15 cellular contexts compared by ENCODE assay signal in the genomic region with DNA sequence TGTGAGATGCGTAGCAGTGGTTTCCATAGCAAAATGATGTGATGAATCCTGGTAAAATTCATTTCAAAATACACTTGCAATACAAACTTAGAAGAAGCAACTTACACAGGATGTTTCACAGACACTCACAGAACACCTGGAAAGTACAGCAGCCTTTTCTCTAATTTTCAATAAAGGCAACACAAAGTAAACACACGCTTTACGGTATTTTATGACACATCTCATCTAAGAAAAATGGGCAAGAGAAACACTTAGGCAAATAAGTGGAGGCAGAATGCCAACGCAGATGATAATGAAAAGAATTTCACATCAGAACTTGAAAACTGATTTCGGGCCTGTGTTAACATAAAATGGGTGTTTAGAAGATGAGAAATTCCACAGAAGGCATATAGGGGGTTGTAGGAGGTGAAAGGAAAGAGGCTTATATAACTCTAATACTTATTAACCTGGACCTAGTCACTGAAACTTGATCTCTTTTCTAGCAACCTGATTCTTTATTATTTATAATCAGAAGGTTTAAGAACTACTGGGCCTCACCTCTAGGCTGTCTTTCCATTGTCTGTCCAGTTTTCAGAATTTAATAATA. TPM values are rescaled to one million over a fixed set of nuclear protein-coding genes. Genes with fewer than 3 reads are reported as not detected.
A peak's percentile ranks its signal among the peaks of the same experiment; 100 is the strongest.
DNase-seq lines count a peak whose midpoint lies in the region; ATAC-seq and TF ChIP-seq lines count a peak whose summit lies in the region.
"Had no signal": no experiment of that assay in that cellular context is flagged by ENCODE, and none has a peak within 500 bp of the region (broad histone marks: within the 10 kb centered on the region; RNA-seq: fewer than 3 reads in every experiment).

No MANE protein-coding gene starts in this region.

- no peak overlapping the region for H3K4me2 ChIP-seq in mesenchymal stem cell (ENCODE audit: low read length, poor library complexity, severe bottlenecking)
- H3K4me2 ChIP-seq: smooth muscle cell had no signal

- no peak overlapping the region for H3K18ac ChIP-seq in mesenchymal stem cell (ENCODE audit: low read depth in 1 of 2, low read length in 2 of 2)

- H2AK5ac ChIP-seq in mesenchymal stem cell (ENCODE audit: low read length, severe bottlenecking) = no peak overlapping the region

- no peak for TF ChIP-seq CTCF in colonic mucosa (IDR thresholded peaks at IDR 0.05)

- H3K9me3 ChIP-seq in colonic mucosa (no peaks in the 10 kb centered on the region), mesenchymal stem cell (ENCODE audit: control insufficient read depth, low read length) (no peaks in the 10 kb centered on the region), SJCRH30 (replicated peaks) (no peaks in the 10 kb centered on the region)

- WGBS in mesenchymal stem cell = 97% methylated on average over 4 of the region's 5 CpGs

- no peak overlapping the region for H3K27ac Mint-ChIP-seq in stimulated activated memory B cell treated with anti-CD40 and anti-IgM and Interleukin-4, amounts not matched to agents 10 μg/mL and 1 μg/mL and 100 μg/mL, for 72 hours
- H3K27ac Mint-ChIP-seq: activated T-helper 2 cell treated with anti-CD3 and anti-CD28 coated beads, Interferon-gamma antibody, Interleukin-2, Interleukin-4, amounts not matched to agents 10 μg/mL and 5 μg/mL and 100 μg/mL, durations not matched to agents 14 hours and 24 hours and 36 hours; dendritic cell treated with granulocyte-macrophage colony-stimulating factor and Interleukin-4, amounts not matched to agents 40 ng/mL and 50 ng/mL, for 4 days had no signal

- H3K23ac ChIP-seq in mesenchymal stem cell (ENCODE audit: low read length in 2 of 2) = no peak overlapping the region

- H4K91ac ChIP-seq in mesenchymal stem cell (ENCODE audit: low read length) = no peak overlapping the region

- no peaks in the 10 kb centered on the region for H3K9me3 Mint-ChIP-seq in stimulated activated memory B cell treated with anti-CD40 and anti-IgM and Interleukin-4, amounts not matched to agents 10 μg/mL and 1 μg/mL and 100 μg/mL, for 72 hours
- H3K9me3 Mint-ChIP-seq: activated T-helper 2 cell treated with anti-CD3 and anti-CD28 coated beads, Interferon-gamma antibody, Interleukin-2, Interleukin-4, amounts not matched to agents 10 μg/mL and 5 μg/mL and 100 μg/mL, durations not matched to agents 14 hours and 24 hours and 36 hours; dendritic cell treated with granulocyte-macrophage colony-stimulating factor and Interleukin-4, amounts not matched to agents 40 ng/mL and 50 ng/mL, for 4 days had no signal

- no peak overlapping the region for H2AFZ ChIP-seq in mesenchymal stem cell (ENCODE audit: low read depth, low read length)

- no peak overlapping the region for H3K14ac ChIP-seq in mesenchymal stem cell (ENCODE audit: low read length in 2 of 2)

- no peak overlapping the region for H2BK12ac ChIP-seq in mesenchymal stem cell (ENCODE audit: low read length in 2 of 2)

- no peak overlapping the region for H4K8ac ChIP-seq in mesenchymal stem cell (ENCODE audit: low read length)

- no peaks in the 10 kb centered on the region for H3K27me3 Mint-ChIP-seq in stimulated activated memory B cell treated with anti-CD40 and anti-IgM and Interleukin-4, amounts not matched to agents 10 μg/mL and 1 μg/mL and 100 μg/mL, for 72 hours
- H3K27me3 Mint-ChIP-seq: dendritic cell treated with granulocyte-macrophage colony-stimulating factor and Interleukin-4, amounts not matched to agents 40 ng/mL and 50 ng/mL, for 4 days had no signal

- intact Hi-C loops in colonic mucosa (cut with DNase I) = no loop called here

- no peak overlapping the region for H3K4me3 Mint-ChIP-seq in stimulated activated memory B cell treated with anti-CD40 and anti-IgM and Interleukin-4, amounts not matched to agents 10 μg/mL and 1 μg/mL and 100 μg/mL, for 72 hours
- H3K4me3 Mint-ChIP-seq: dendritic cell treated with granulocyte-macrophage colony-stimulating factor and Interleukin-4, amounts not matched to agents 40 ng/mL and 50 ng/mL, for 4 days had no signal

- H3K4ac ChIP-seq in mesenchymal stem cell (ENCODE audit: low read depth in 1 of 2, low read length in 2 of 2) = no peak overlapping the region

- H3K27me3 ChIP-seq in colonic mucosa (no peaks in the 10 kb centered on the region), mesenchymal stem cell (ENCODE audit: control insufficient read depth in 1 of 2, insufficient read depth in 1 of 2, low read length in 2 of 2) (no peaks in the 10 kb centered on the region), SJCRH30 (no peaks in the 10 kb centered on the region)

- no peaks in the 10 kb centered on the region for H3K79me1 ChIP-seq in mesenchymal stem cell (replicated peaks; ENCODE audit: low read length, poor library complexity, severe bottlenecking)

- H3K36me3 Mint-ChIP-seq in stimulated activated memory B cell treated with anti-CD40 and anti-IgM and Interleukin-4, amounts not matched to agents 10 μg/mL and 1 μg/mL and 100 μg/mL, for 72 hours = no peaks in the 10 kb centered on the region

- no peak overlapping the region for H3K9ac ChIP-seq in colonic mucosa (ENCODE audit: low read depth in 2 of 2, low read length in 2 of 2)
- H3K9ac ChIP-seq in mesenchymal stem cell (ENCODE audit: low read length) = no peak overlapping the region

- no peak overlapping the region for H2BK5ac ChIP-seq in mesenchymal stem cell (ENCODE audit: low read depth, low read length, poor library complexity, severe bottlenecking)

- H3K4me1 ChIP-seq in colonic mucosa (peaks cover 4% of the 10 kb centered on the region), mesenchymal stem cell (ENCODE audit: control insufficient read depth, insufficient read depth, low read depth, low read length) (peaks cover 5% of the 10 kb centered on the region), SJCRH30 (no peaks in the 10 kb centered on the region)

- H3K36me3 ChIP-seq in colonic mucosa (no peaks in the 10 kb centered on the region), mesenchymal stem cell (ENCODE audit: control insufficient read depth in 1 of 2, insufficient read depth in 2 of 2, low read depth in 1 of 2, low read length in 2 of 2) (no peaks in the 10 kb centered on the region), SJCRH30 (no peaks in the 10 kb centered on the region)

- no peak overlapping the region for H2BK120ac ChIP-seq in mesenchymal stem cell (ENCODE audit: low read depth, low read length)

- H3K4me3 ChIP-seq in colonic mucosa (no peak overlapping the region), mesenchymal stem cell (ENCODE audit: insufficient read depth in 1 of 2, low read depth in 1 of 2, low read length in 2 of 2) (no peak overlapping the region), SJCRH30 (no peak overlapping the region)
- H3K4me3 ChIP-seq: smooth muscle cell had no signal

- peaks cover 4% of the 10 kb centered on the region for H3K4me1 Mint-ChIP-seq in stimulated activated memory B cell treated with anti-CD40 and anti-IgM and Interleukin-4, amounts not matched to agents 10 μg/mL and 1 μg/mL and 100 μg/mL, for 72 hours

- ATAC-seq in stimulated activated memory B cell treated with anti-CD40 and anti-IgM and Interleukin-4, amounts not matched to agents 10 μg/mL and 1 μg/mL and 100 μg/mL, for 72 hours = no peak

- DNase-seq in DMS53 (lab: John Stamatoyannopoulos, UW) = peak; percentile 76
- peak; percentile 94 for DNase-seq in NCI-H2196 (lab: John Stamatoyannopoulos, UW; ENCODE audit: unreplicated experiment)
- DNase-seq in colonic mucosa = peak; percentile 35
- DNase-seq in mesenchymal stem cell = no peak
- DNase-seq in SJCRH30 = no peak
- no peak for DNase-seq in SKM-1 (lab: John Stamatoyannopoulos, UW; ENCODE audit: unreplicated experiment)
- DNase-seq in stimulated activated naive CD4-positive, alpha-beta T cell treated with Interleukin-2 at 50 U/mL for 16 hours (lab: John Stamatoyannopoulos, UW) = no peak
- DNase-seq: activated CD8-positive, alpha-beta memory T cell treated with anti-CD3 and anti-CD28 coated beads for 24 hours; anterior cingulate cortex; hippocampal formation; NCI-H1048 had no signal

- peak overlapping the region; percentile 58 for H3K27ac ChIP-seq in colonic mucosa
- peak overlapping the region; percentile 71 for H3K27ac ChIP-seq in mesenchymal stem cell (ENCODE audit: low read length, poor library complexity, severe bottlenecking)
- no peak overlapping the region for H3K27ac ChIP-seq in SJCRH30

- no peak overlapping the region for H2BK15ac ChIP-seq in mesenchymal stem cell (ENCODE audit: low read depth, poor library complexity, severe bottlenecking)

RNA-seq across cellular contexts. Expression of a gene that starts 25.6 kb away (rescaled TPM):
- total RNA-seq in colonic mucosa = 10 to 100 TPM; 34.0 to 46.9 TPM
- 34.5 TPM for polyA plus RNA-seq in mesenchymal stem cell (2013, experiment 1 of 2)
- 37.7 TPM for polyA plus RNA-seq in mesenchymal stem cell (2013, experiment 2 of 2)
- total RNA-seq in SJCRH30 (2014; rRNA removed; shearing (Covaris generic)) = 18.4 and 23.5 TPM in 2 replicates

Comparison
In these comparisons a context has a peak if more than half of its experiments do, and no peak if none do; other contexts are left out.
1. DNase-seq: peak in DMS53 (single experiment), NCI-H2196 (single experiment) and colonic mucosa (single experiment); none in mesenchymal stem cell (single experiment), SJCRH30 (0 of 2), SKM-1 (single experiment) and stimulated activated naive CD4-positive, alpha-beta T cell treated with Interleukin-2 at 50 U/mL for 16 hours (single experiment).